8 cellular contexts compared by ENCODE assay signal in genomic region chr2:53913721-53914120, GRCh38. TPM values are rescaled to one million over a fixed set of nuclear protein-coding genes. Genes with fewer than 3 reads are reported as not detected.
DNase-seq lines count a peak whose midpoint lies in the region; ATAC-seq, FAIRE-seq and TF ChIP-seq lines count a peak whose summit lies in the region.

No MANE protein-coding gene starts in this region.

- no peak for TF ChIP-seq RAD21 in A549 (conservative IDR thresholded peaks at IDR 0.05 in 1 of 2, IDR thresholded peaks at IDR 0.05 in 1 of 2)

- 0 out of 6 replicates have a peak, but pooled peaks of 1 of the 2 experiments have one; percentile 31 for ATAC-seq in A549
- peak; percentile 93 for ATAC-seq in GM18909 (IDR thresholded peaks at IDR 0.05; ENCODE audit: poor library complexity, unreplicated experiment)
- peak; percentile 92 for ATAC-seq in HG03135 (IDR thresholded peaks at IDR 0.05; ENCODE audit: unreplicated experiment)
- peak; percentile 79 to 95 for ATAC-seq in activated T-cell treated with anti-CD3 and anti-CD28 coated beads, Interleukin-2, amount 50 U/mL, for 4 hours
- peak; percentile 56 to 92 for ATAC-seq in naive thymus-derived CD8-positive, alpha-beta T cell

- intact Hi-C loops in testis (cut with DNase I; ENCODE audit: low total_unique reads): no loop called here

- no peak overlapping the region for H3K27ac ChIP-seq in A549
- no peak overlapping the region for H3K27ac ChIP-seq in testis

- H3K27me3 Mint-ChIP-seq in activated T-cell treated with anti-CD3 and anti-CD28 coated beads, Interleukin-2, amount 50 U/mL, for 4 hours (ENCODE audit: low read depth): no peaks in the 10 kb centered on the region
- H3K27me3 Mint-ChIP-seq in naive thymus-derived CD8-positive, alpha-beta T cell: no peaks in the 10 kb centered on the region

- TF ChIP-seq EP300 in A549 (IDR thresholded peaks at IDR 0.05): no peak

- POLR2A ChIA-PET in A549 (lab: Yijun Ruan, JAX): no interaction called here
- POLR2A ChIA-PET in naive thymus-derived CD8-positive, alpha-beta T cell (lab: Charles Lee): no interaction called here

- H3K9me3 Mint-ChIP-seq in activated T-cell treated with anti-CD3 and anti-CD28 coated beads, Interleukin-2, amount 50 U/mL, for 4 hours: no peaks in the 10 kb centered on the region
- H3K9me3 Mint-ChIP-seq in naive thymus-derived CD8-positive, alpha-beta T cell: no peaks in the 10 kb centered on the region

- peak overlapping the region in 8 of 10 donors; percentile 4 to 74 (median 52) for H3K27ac Mint-ChIP-seq in naive thymus-derived CD8-positive, alpha-beta T cell

- H3K4me1 Mint-ChIP-seq in activated T-cell treated with anti-CD3 and anti-CD28 coated beads, Interleukin-2, amount 50 U/mL, for 4 hours (ENCODE audit: low read depth): peaks cover 9% of the 10 kb centered on the region
- peaks cover 5 to 16% (median 8%) of the 10 kb centered on the region in 4 donors for H3K4me1 Mint-ChIP-seq in naive thymus-derived CD8-positive, alpha-beta T cell

- TF ChIP-seq POLR2A in A549 (IDR thresholded peaks at IDR 0.05; ENCODE audit: low read length) (no peak), testis (IDR thresholded peaks at IDR 0.05) (no peak)

- 78% methylated on average over 3 of the region's 3 CpGs for whole genome bisulfite sequencing in A549 (ENCODE audit: missing lambda C conversion rate)
- WGBS in testis, 2 donors: 70 to 73% methylated on average over 3 of the region's 3 CpGs

- no peak overlapping the region for H3K4me3 ChIP-seq in A549
- H3K4me3 ChIP-seq in testis: no peak overlapping the region

- FAIRE-seq in A549 (lab: Jason Lieb, UNC): peak; percentile 49

- CTCF ChIA-PET in A549 (lab: Yijun Ruan, JAX): no interaction called here

- peaks cover 25% of the 10 kb centered on the region for H3K36me3 Mint-ChIP-seq in activated T-cell treated with anti-CD3 and anti-CD28 coated beads, Interleukin-2, amount 50 U/mL, for 4 hours (ENCODE audit: insufficient read depth)
- peaks cover 0 to 60% (median 11%) of the 10 kb centered on the region in 3 donors for H3K36me3 Mint-ChIP-seq in naive thymus-derived CD8-positive, alpha-beta T cell

- no peaks in the 10 kb centered on the region for H3K4me1 ChIP-seq in A549
- H3K4me1 ChIP-seq in testis: no peaks in the 10 kb centered on the region

- no peak overlapping the region for H3K4me2 ChIP-seq in A549

- DNase-seq in A549 (ENCODE audit: low read depth in 1 of 2, low spot score in 1 of 2) (no peak), testis (no peak), NCI-H2196 treated with DMSO at 0.1 percent for 48 hours (lab: John Stamatoyannopoulos, UW; ENCODE audit: unreplicated experiment) (no peak), LoVo (ENCODE audit: low spot score) (no peak)
- DNase-seq in activated T-cell treated with anti-CD3 and anti-CD28 coated beads, Interleukin-2, amount 50 U/mL, for 4 hours: no peak
- peak in 4 of 10 donors; percentile 12 to 35 (median 17) for DNase-seq in naive thymus-derived CD8-positive, alpha-beta T cell

- no peak for TF ChIP-seq CTCF in A549 (IDR thresholded peaks at IDR 0.05)
- no peak for TF ChIP-seq CTCF in testis (IDR thresholded peaks at IDR 0.05)

- H3K36me3 ChIP-seq in testis (ENCODE audit: low read depth, missing control alignments): no peaks in the 10 kb centered on the region

- no peaks in the 10 kb centered on the region for H3K27me3 ChIP-seq in testis

- no peak overlapping the region for H3K4me3 Mint-ChIP-seq in activated T-cell treated with anti-CD3 and anti-CD28 coated beads, Interleukin-2, amount 50 U/mL, for 4 hours
- H3K4me3 Mint-ChIP-seq in naive thymus-derived CD8-positive, alpha-beta T cell: no peak overlapping the region

- H3K9me3 ChIP-seq in A549: no peaks in the 10 kb centered on the region
- H3K9me3 ChIP-seq in testis: no peaks in the 10 kb centered on the region

TF ChIP-seq in A549, 52 proteins besides CTCF, POLR2A, EP300 and RAD21:
- TF ChIP-seq FOXS1 (CRISPR knock-in tag; IDR thresholded peaks at IDR 0.05) (no peak), USF2 (IDR thresholded peaks at IDR 0.05) (no peak), BCL3 (IDR thresholded peaks at IDR 0.05) (no peak), ZNF302 (CRISPR knock-in tag; IDR thresholded peaks at IDR 0.05) (no peak), RFX5 (IDR thresholded peaks at IDR 0.05) (no peak)

RNA-seq across cellular contexts. Expression of gene GPR75, which starts 54.0 kb away (rescaled TPM):
- polyA plus RNA-seq in A549 (2011; rRNA removed) (3.0 and 4.2 TPM in 2 replicates), A549 (2017; fragmentation: RNase III; extraction: RNeasy Plus Mini Kit Qiagen cat#74134 plus additional on column Dnase treatment) (1.4 to 1.9 TPM (median 1.6 TPM) in 3 replicates), testis (ENCODE audit: insufficient read depth, low read depth, low replicate concordance) (2.3 TPM)
- polyA plus RNA-seq in A549 (2012; cell fraction: cytosol; rRNA removed): 2.4 and 2.9 TPM in 2 replicates
- polyA plus RNA-seq in A549 (2012; cell fraction: nucleus; rRNA removed): 9.7 and 10.6 TPM in 2 replicates
- 7.1 and 8.3 TPM in 2 replicates for polyA minus RNA-seq in A549 (2011; rRNA and poly(A)+ RNA removed)
- 1 to 10 TPM; 2.4 to 2.8 (median 2.4) TPM for total RNA-seq in activated T-cell treated with anti-CD3 and anti-CD28 coated beads, Interleukin-2, amount 50 U/mL, for 4 hours
- 1 to 10 TPM; 5.2 to 5.4 TPM for total RNA-seq in naive thymus-derived CD8-positive, alpha-beta T cell
- polyA plus RNA-seq in naive thymus-derived CD8-positive, alpha-beta T cell: under 1 TPM in 1 of 3 donors, not detected in 2; 0.14 TPM
- 1 to 10 TPM; 6.5 to 6.8 TPM for total RNA-seq in testis

RNA-seq across cellular contexts. Expression of gene PSME4, which starts 57.1 kb away (rescaled TPM):
- polyA plus RNA-seq in A549 (2011; rRNA removed) (55.8 and 63.6 TPM in 2 replicates), A549 (2017; fragmentation: RNase III; extraction: RNeasy Plus Mini Kit Qiagen cat#74134 plus additional on column Dnase treatment) (31.9 to 34.5 TPM (median 33.3 TPM) in 3 replicates), testis (ENCODE audit: insufficient read depth, low read depth, low replicate concordance) (144 TPM)
- 13.5 and 15.5 TPM in 2 replicates for polyA plus RNA-seq in A549 (2012; cell fraction: cytosol; rRNA removed)
- polyA plus RNA-seq in A549 (2012; cell fraction: nucleus; rRNA removed): 15.9 and 26.4 TPM in 2 replicates
- 48.9 and 53.7 TPM in 2 replicates for polyA minus RNA-seq in A549 (2011; rRNA and poly(A)+ RNA removed)
- total RNA-seq in activated T-cell treated with anti-CD3 and anti-CD28 coated beads, Interleukin-2, amount 50 U/mL, for 4 hours: 10 to 100 TPM; 42.6 to 45.0 (median 43.7) TPM
- total RNA-seq in naive thymus-derived CD8-positive, alpha-beta T cell: 10 to 100 TPM; 58.1 to 59.9 TPM
- polyA plus RNA-seq in naive thymus-derived CD8-positive, alpha-beta T cell: 1 to 10 TPM; 3.5 to 4.3 (median 3.8) TPM
- total RNA-seq in testis: 100 to 1,000 TPM; 104 to 142 TPM
